Comparison of ENCODE assay signal across 1 cellular context in the genomic region with DNA sequence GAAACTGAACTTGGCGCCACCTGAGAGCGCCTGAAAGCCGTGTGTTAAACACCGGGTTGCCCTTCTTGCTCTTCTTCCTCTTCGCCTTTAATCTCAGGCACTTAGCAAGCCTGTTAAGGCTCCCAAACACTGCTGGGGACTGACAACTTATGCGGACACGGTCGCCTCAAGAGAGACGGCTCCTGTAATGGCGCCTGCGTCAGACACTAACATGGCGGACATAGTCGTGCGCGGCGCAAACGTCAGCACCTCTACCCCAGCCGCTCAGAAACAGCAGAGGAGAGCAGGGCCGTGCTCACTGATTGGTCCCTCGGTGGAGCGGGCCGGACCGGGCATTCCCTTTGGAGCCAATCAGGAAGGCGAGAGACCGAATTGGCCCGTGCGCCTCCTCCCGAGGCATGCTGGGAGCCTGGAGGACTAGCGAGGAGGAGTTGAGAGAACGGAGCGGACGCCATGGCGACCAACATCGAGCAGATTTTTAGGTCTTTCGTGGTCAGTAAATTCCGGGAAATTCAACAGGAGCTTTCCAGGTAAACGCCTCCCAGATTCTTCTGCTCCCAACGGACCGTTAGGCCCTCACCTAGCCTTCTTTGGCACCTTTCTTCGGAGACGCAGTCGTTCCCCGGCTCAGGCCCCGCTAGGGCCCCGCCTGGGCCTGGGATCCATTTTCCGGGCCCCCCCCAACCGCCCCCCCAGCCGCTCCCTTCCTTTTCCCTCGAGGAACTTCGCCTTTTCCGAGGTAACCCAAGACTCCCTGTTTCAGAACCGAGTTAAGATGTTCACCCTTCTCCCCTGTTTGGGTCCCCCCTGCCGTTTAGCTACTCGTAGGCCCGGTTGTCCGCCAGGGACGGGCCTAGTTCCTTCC.
TF ChIP-seq lines count a peak whose summit lies in the region.

A gene with protein sequence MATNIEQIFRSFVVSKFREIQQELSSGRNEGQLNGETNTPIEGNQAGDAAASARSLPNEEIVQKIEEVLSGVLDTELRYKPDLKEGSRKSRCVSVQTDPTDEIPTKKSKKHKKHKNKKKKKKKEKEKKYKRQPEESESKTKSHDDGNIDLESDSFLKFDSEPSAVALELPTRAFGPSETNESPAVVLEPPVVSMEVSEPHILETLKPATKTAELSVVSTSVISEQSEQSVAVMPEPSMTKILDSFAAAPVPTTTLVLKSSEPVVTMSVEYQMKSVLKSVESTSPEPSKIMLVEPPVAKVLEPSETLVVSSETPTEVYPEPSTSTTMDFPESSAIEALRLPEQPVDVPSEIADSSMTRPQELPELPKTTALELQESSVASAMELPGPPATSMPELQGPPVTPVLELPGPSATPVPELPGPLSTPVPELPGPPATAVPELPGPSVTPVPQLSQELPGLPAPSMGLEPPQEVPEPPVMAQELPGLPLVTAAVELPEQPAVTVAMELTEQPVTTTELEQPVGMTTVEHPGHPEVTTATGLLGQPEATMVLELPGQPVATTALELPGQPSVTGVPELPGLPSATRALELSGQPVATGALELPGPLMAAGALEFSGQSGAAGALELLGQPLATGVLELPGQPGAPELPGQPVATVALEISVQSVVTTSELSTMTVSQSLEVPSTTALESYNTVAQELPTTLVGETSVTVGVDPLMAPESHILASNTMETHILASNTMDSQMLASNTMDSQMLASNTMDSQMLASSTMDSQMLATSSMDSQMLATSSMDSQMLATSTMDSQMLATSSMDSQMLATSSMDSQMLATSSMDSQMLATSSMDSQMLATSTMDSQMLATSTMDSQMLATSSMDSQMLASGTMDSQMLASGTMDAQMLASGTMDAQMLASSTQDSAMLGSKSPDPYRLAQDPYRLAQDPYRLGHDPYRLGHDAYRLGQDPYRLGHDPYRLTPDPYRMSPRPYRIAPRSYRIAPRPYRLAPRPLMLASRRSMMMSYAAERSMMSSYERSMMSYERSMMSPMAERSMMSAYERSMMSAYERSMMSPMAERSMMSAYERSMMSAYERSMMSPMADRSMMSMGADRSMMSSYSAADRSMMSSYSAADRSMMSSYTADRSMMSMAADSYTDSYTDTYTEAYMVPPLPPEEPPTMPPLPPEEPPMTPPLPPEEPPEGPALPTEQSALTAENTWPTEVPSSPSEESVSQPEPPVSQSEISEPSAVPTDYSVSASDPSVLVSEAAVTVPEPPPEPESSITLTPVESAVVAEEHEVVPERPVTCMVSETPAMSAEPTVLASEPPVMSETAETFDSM (N-terminal part only) (plus strand): TSS at position 399 of the 865 bp plus-strand sequence. CDS start 55 bp downstream, at position 454.

TF ChIP-seq in K562, 482 proteins besides CTCF, POLR2A, EP300 and RAD21 (continued from another document and continues in another):
- TF ChIP-seq NR4A1 (CRISPR knock-in tag; IDR thresholded peaks at IDR 0.05) (no peak), NR4A1 (tag; IDR thresholded peaks at IDR 0.05) (peak; percentile 73; the same call in 1 of the 2 replicates), SOX6 (IDR thresholded peaks at IDR 0.05) (peak; percentile 58), ZNF165 (CRISPR knock-in tag; IDR thresholded peaks at IDR 0.05; ENCODE audit: borderline replicate concordance) (no peak), KDM2B (CRISPR knock-in tag; IDR thresholded peaks at IDR 0.05) (peak; percentile 78; the same call in 1 of the 2 replicates), ZNF766 (CRISPR knock-in tag; conservative IDR thresholded peaks at IDR 0.05) (peak; percentile 69; the same call in 1 of the 2 replicates), C11orf30 (IDR thresholded peaks at IDR 0.05; ENCODE audit: low read depth) (peak; percentile 77), NRF1 (conservative IDR thresholded peaks at IDR 0.05 in 1 of 2, IDR thresholded peaks at IDR 0.05 in 1 of 2) (peak; percentile 90 to 92), TRIM24 (IDR thresholded peaks at IDR 0.05) (peak in 1 of 2 experiments; percentile 50; a peak in 2 of 4 replicates), HNRNPH1 (optimal IDR thresholded peaks at IDR 0.05; ENCODE audit: low read depth, low read length) (no peak), XRCC3 (IDR thresholded peaks at IDR 0.05) (no peak), ETV1 (tag; conservative IDR thresholded peaks at IDR 0.05; ENCODE audit: low read depth) (no peak; the same call in 1 of the 2 replicates), SRSF3 (IDR thresholded peaks at IDR 0.05; ENCODE audit: insufficient read depth, low read length) (no peak), MYBL2 (IDR thresholded peaks at IDR 0.05; ENCODE audit: low read depth) (0 out of 2 replicates have a peak, but pooled peaks have one; percentile 15), MYBL2 (CRISPR knock-in tag; IDR thresholded peaks at IDR 0.05; ENCODE audit: borderline replicate concordance) (no peak), SREBF1 (IDR thresholded peaks at IDR 0.05; ENCODE audit: borderline replicate concordance, low read depth, low read length) (no peak), RBM39 (optimal IDR thresholded peaks at IDR 0.05; ENCODE audit: low read depth, low read length) (peak; percentile 95), PHTF2 (CRISPR knock-in tag; IDR thresholded peaks at IDR 0.05) (no peak), POU5F1 (IDR thresholded peaks at IDR 0.05; ENCODE audit: borderline replicate concordance, low read depth, low read length, partially characterized antibody) (no peak), HMG20A (CRISPR knock-in tag; conservative IDR thresholded peaks at IDR 0.05) (no peak)
- TF ChIP-seq, protein P1, sequence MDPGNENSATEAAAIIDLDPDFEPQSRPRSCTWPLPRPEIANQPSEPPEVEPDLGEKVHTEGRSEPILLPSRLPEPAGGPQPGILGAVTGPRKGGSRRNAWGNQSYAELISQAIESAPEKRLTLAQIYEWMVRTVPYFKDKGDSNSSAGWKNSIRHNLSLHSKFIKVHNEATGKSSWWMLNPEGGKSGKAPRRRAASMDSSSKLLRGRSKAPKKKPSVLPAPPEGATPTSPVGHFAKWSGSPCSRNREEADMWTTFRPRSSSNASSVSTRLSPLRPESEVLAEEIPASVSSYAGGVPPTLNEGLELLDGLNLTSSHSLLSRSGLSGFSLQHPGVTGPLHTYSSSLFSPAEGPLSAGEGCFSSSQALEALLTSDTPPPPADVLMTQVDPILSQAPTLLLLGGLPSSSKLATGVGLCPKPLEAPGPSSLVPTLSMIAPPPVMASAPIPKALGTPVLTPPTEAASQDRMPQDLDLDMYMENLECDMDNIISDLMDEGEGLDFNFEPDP (CRISPR knock-in tag; IDR thresholded peaks at IDR 0.05) = no peak
- TF ChIP-seq, protein P2, sequence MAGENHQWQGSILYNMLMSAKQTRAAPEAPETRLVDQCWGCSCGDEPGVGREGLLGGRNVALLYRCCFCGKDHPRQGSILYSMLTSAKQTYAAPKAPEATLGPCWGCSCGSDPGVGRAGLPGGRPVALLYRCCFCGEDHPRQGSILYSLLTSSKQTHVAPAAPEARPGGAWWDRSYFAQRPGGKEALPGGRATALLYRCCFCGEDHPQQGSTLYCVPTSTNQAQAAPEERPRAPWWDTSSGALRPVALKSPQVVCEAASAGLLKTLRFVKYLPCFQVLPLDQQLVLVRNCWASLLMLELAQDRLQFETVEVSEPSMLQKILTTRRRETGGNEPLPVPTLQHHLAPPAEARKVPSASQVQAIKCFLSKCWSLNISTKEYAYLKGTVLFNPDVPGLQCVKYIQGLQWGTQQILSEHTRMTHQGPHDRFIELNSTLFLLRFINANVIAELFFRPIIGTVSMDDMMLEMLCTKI (IDR thresholded peaks at IDR 0.05; ENCODE audit: partially characterized antibody) = no peak
- TF ChIP-seq, protein P3, sequence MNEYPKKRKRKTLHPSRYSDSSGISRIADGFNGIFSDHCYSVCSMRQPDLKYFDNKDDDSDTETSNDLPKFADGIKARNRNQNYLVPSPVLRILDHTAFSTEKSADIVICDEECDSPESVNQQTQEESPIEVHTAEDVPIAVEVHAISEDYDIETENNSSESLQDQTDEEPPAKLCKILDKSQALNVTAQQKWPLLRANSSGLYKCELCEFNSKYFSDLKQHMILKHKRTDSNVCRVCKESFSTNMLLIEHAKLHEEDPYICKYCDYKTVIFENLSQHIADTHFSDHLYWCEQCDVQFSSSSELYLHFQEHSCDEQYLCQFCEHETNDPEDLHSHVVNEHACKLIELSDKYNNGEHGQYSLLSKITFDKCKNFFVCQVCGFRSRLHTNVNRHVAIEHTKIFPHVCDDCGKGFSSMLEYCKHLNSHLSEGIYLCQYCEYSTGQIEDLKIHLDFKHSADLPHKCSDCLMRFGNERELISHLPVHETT (CRISPR knock-in tag; conservative IDR thresholded peaks at IDR 0.05 in 1 of 2, IDR thresholded peaks at IDR 0.05 in 1 of 2) = peak in 1 of 2 experiments; percentile 93; a peak in 2 of 4 replicates
- TF ChIP-seq, protein P4, sequence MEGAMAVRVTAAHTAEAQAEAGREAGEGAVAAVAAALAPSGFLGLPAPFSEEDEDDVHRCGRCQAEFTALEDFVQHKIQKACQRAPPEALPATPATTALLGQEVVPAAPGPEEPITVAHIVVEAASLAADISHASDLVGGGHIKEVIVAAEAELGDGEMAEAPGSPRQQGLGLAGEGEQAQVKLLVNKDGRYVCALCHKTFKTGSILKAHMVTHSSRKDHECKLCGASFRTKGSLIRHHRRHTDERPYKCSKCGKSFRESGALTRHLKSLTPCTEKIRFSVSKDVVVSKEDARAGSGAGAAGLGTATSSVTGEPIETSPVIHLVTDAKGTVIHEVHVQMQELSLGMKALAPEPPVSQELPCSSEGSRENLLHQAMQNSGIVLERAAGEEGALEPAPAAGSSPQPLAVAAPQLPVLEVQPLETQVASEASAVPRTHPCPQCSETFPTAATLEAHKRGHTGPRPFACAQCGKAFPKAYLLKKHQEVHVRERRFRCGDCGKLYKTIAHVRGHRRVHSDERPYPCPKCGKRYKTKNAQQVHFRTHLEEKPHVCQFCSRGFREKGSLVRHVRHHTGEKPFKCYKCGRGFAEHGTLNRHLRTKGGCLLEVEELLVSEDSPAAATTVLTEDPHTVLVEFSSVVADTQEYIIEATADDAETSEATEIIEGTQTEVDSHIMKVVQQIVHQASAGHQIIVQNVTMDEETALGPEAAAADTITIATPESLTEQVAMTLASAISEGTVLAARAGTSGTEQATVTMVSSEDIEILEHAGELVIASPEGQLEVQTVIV (CRISPR knock-in tag; IDR thresholded peaks at IDR 0.05; ENCODE audit: borderline replicate concordance) = no peak
- TF ChIP-seq, protein P5, sequence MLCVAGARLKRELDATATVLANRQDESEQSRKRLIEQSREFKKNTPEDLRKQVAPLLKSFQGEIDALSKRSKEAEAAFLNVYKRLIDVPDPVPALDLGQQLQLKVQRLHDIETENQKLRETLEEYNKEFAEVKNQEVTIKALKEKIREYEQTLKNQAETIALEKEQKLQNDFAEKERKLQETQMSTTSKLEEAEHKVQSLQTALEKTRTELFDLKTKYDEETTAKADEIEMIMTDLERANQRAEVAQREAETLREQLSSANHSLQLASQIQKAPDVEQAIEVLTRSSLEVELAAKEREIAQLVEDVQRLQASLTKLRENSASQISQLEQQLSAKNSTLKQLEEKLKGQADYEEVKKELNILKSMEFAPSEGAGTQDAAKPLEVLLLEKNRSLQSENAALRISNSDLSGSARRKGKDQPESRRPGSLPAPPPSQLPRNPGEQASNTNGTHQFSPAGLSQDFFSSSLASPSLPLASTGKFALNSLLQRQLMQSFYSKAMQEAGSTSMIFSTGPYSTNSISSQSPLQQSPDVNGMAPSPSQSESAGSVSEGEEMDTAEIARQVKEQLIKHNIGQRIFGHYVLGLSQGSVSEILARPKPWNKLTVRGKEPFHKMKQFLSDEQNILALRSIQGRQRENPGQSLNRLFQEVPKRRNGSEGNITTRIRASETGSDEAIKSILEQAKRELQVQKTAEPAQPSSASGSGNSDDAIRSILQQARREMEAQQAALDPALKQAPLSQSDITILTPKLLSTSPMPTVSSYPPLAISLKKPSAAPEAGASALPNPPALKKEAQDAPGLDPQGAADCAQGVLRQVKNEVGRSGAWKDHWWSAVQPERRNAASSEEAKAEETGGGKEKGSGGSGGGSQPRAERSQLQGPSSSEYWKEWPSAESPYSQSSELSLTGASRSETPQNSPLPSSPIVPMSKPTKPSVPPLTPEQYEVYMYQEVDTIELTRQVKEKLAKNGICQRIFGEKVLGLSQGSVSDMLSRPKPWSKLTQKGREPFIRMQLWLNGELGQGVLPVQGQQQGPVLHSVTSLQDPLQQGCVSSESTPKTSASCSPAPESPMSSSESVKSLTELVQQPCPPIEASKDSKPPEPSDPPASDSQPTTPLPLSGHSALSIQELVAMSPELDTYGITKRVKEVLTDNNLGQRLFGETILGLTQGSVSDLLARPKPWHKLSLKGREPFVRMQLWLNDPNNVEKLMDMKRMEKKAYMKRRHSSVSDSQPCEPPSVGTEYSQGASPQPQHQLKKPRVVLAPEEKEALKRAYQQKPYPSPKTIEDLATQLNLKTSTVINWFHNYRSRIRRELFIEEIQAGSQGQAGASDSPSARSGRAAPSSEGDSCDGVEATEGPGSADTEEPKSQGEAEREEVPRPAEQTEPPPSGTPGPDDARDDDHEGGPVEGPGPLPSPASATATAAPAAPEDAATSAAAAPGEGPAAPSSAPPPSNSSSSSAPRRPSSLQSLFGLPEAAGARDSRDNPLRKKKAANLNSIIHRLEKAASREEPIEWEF (CRISPR knock-in tag; IDR thresholded peaks at IDR 0.05) = no peak
- TF ChIP-seq, protein P6, sequence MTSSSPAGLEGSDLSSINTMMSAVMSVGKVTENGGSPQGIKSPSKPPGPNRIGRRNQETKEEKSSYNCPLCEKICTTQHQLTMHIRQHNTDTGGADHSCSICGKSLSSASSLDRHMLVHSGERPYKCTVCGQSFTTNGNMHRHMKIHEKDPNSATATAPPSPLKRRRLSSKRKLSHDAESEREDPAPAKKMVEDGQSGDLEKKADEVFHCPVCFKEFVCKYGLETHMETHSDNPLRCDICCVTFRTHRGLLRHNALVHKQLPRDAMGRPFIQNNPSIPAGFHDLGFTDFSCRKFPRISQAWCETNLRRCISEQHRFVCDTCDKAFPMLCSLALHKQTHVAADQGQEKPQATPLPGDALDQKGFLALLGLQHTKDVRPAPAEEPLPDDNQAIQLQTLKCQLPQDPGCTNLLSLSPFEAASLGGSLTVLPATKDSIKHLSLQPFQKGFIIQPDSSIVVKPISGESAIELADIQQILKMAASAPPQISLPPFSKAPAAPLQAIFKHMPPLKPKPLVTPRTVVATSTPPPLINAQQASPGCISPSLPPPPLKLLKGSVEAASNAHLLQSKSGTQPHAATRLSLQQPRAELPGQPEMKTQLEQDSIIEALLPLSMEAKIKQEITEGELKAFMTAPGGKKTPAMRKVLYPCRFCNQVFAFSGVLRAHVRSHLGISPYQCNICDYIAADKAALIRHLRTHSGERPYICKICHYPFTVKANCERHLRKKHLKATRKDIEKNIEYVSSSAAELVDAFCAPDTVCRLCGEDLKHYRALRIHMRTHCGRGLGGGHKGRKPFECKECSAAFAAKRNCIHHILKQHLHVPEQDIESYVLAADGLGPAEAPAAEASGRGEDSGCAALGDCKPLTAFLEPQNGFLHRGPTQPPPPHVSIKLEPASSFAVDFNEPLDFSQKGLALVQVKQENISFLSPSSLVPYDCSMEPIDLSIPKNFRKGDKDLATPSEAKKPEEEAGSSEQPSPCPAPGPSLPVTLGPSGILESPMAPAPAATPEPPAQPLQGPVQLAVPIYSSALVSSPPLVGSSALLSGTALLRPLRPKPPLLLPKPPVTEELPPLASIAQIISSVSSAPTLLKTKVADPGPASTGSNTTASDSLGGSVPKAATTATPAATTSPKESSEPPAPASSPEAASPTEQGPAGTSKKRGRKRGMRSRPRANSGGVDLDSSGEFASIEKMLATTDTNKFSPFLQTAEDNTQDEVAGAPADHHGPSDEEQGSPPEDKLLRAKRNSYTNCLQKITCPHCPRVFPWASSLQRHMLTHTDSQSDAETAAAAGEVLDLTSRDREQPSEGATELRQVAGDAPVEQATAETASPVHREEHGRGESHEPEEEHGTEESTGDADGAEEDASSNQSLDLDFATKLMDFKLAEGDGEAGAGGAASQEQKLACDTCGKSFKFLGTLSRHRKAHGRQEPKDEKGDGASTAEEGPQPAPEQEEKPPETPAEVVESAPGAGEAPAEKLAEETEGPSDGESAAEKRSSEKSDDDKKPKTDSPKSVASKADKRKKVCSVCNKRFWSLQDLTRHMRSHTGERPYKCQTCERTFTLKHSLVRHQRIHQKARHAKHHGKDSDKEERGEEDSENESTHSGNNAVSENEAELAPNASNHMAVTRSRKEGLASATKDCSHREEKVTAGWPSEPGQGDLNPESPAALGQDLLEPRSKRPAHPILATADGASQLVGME (CRISPR knock-in tag; IDR thresholded peaks at IDR 0.05) = no peak
